Comparison of ENCODE assay signal across 18 cellular contexts in the genomic region with DNA sequence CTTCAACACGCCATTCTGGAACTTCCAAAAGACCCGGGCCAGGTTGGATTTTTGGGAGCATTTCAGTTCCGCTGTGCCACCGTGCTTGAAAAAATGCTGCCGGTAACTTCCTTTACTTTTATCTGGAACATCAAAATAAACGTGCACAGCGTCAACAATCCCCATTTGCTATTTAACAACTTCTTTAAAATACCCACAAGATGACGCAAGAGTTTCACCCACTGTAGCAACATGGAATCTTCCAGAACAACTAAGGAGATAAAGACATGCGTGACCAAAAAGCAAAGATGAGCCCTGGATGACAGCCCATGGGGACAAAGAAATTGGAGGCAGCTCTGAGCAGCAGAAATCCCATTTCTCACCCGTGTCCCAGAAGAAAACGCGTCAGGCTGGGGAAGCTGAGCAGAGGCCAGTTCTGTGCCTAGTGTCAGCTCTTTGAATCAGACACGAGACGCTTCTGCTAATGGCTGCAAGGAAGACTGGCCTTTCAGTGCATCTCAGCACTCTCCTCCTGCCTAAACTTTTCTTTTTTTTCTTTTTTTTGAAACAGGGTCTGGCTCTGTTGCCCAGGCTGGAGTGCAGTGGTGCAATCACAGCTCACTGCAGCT.
DNase-seq lines count a peak whose midpoint lies in the region; ATAC-seq and TF ChIP-seq lines count a peak whose summit lies in the region.
"Had no signal": no experiment of that assay in that cellular context is flagged by ENCODE, and none has a peak within 500 bp of the region (broad histone marks: within the 10 kb centered on the region; RNA-seq: fewer than 3 reads in every experiment).

No MANE protein-coding gene starts in this region.

- H3K27me3 Mint-ChIP-seq in activated T-cell treated with anti-CD3 and anti-CD28 coated beads, Interleukin-2, amount 50 U/mL, for 24 hours: no peaks in the 10 kb centered on the region

- H3K4me3 Mint-ChIP-seq in activated T-cell treated with anti-CD3 and anti-CD28 coated beads, Interleukin-2, amount 50 U/mL, for 24 hours: no peak overlapping the region
- H3K4me3 Mint-ChIP-seq: HFFc6 had no signal

- TF ChIP-seq CTCF in NB4 (IDR thresholded peaks at IDR 0.05; ENCODE audit: low read depth, low read length): no peak

- no peak for TF ChIP-seq POLR2A in NB4 (IDR thresholded peaks at IDR 0.05; ENCODE audit: extremely low read depth, insufficient read length)

- no peaks in the 10 kb centered on the region for H3K9me3 Mint-ChIP-seq in activated T-cell treated with anti-CD3 and anti-CD28 coated beads, Interleukin-2, amount 50 U/mL, for 24 hours
- no peaks in the 10 kb centered on the region for H3K9me3 Mint-ChIP-seq in activated naive CD4-positive, alpha-beta T cell treated with anti-CD3 and anti-CD28 coated beads, Interleukin-2, amount 50 U/mL, for 72 hours
- H3K9me3 Mint-ChIP-seq: HFFc6 had no signal

- ATAC-seq in activated naive CD4-positive, alpha-beta T cell treated with anti-CD3 and anti-CD28 coated beads, Interleukin-2, amount 50 U/mL, for 72 hours: no peak
- no peak for ATAC-seq in HG03565 (IDR thresholded peaks at IDR 0.05; ENCODE audit: unreplicated experiment)
- ATAC-seq in GM21737 (IDR thresholded peaks at IDR 0.05; ENCODE audit: unreplicated experiment): no peak
- ATAC-seq in left ventricle myocardium superior: no peak
- ATAC-seq: A549, gastrocnemius medialis, left lobe of liver had no signal

- H3K4me1 Mint-ChIP-seq in activated T-cell treated with anti-CD3 and anti-CD28 coated beads, Interleukin-2, amount 50 U/mL, for 24 hours (ENCODE audit: low read depth): peaks cover 82% of the 10 kb centered on the region

- intact Hi-C loops in left ventricle myocardium superior (cut with micrococcal nuclease): no loop called here

- peak overlapping the region; percentile 94 for H3K27ac Mint-ChIP-seq in activated T-cell treated with anti-CD3 and anti-CD28 coated beads, Interleukin-2, amount 50 U/mL, for 24 hours
- H3K27ac Mint-ChIP-seq in activated naive CD4-positive, alpha-beta T cell treated with anti-CD3 and anti-CD28 coated beads, Interleukin-2, amount 50 U/mL, for 72 hours: peak overlapping the region; percentile 66 to 94
- H3K27ac Mint-ChIP-seq: HFFc6 had no signal

- H3K36me3 Mint-ChIP-seq in activated T-cell treated with anti-CD3 and anti-CD28 coated beads, Interleukin-2, amount 50 U/mL, for 24 hours (ENCODE audit: low read depth): peaks cover 97% of the 10 kb centered on the region
- peaks cover 31 to 61% of the 10 kb centered on the region in 2 donors for H3K36me3 Mint-ChIP-seq in activated naive CD4-positive, alpha-beta T cell treated with anti-CD3 and anti-CD28 coated beads, Interleukin-2, amount 50 U/mL, for 72 hours

- no peak overlapping the region for H3K4me3 ChIP-seq in NB4 (ENCODE audit: low read depth, low read length)
- H3K4me3 ChIP-seq: A549, colonic mucosa, gastrocnemius medialis, prostate gland, uterus had no signal

- DNase-seq in activated T-cell treated with anti-CD3 and anti-CD28 coated beads, Interleukin-2, amount 50 U/mL, for 24 hours: no peak
- DNase-seq in activated T-cell treated with anti-CD3 and anti-CD28 coated beads for 4 hours: no peak
- peak; percentile 67 for DNase-seq in NB4 (ENCODE audit: low read depth)
- no peak for DNase-seq in activated naive CD4-positive, alpha-beta T cell treated with anti-CD3 and anti-CD28 coated beads, Interleukin-2, amount 50 U/mL, for 72 hours (ENCODE audit: low spot score in 2 of 2)
- peak; percentile 50 for DNase-seq in pons (ENCODE audit: low spot score)
- DNase-seq in left ventricle myocardium superior: no peak
- DNase-seq: colonic mucosa; EL; gastrocnemius medialis; HFFc6; NCI-H1105 treated with DMSO at 0.1 percent for 48 hours; stimulated activated naive CD4-positive, alpha-beta T cell treated with Interleukin-2 at 50 U/mL for 16 hours; uterus had no signal

Comparison
In these comparisons a context has a peak if more than half of its experiments do, and no peak if none do; other contexts are left out.
1. DNase-seq: peak in NB4 (single experiment) and pons (single experiment); none in activated T-cell treated with anti-CD3 and anti-CD28 coated beads, Interleukin-2, amount 50 U/mL, for 24 hours (single experiment), activated T-cell treated with anti-CD3 and anti-CD28 coated beads for 4 hours (single experiment), activated naive CD4-positive, alpha-beta T cell treated with anti-CD3 and anti-CD28 coated beads, Interleukin-2, amount 50 U/mL, for 72 hours (0 of 2) and left ventricle myocardium superior (single experiment).